In the genomic region with DNA sequence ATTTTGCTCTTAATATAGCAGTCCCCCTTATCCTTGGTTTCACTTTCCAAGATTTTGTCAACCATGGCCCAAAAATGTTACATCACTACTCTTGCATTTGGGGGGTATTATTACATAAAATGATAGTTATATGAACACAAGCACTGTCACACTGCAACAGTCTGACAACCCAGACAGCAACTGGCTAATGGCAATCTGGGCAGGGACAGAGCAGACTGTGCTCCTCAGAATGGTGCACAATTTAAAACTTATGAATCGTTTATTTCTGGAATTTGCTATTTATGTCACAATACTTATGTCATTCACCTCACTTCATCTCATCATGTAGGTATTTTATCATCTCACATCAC, we compare ENCODE assay signal across 20 cellular contexts. TPM values are rescaled to one million over a fixed set of nuclear protein-coding genes. Genes with fewer than 3 reads are reported as not detected.
DNase-seq lines count a peak whose midpoint lies in the region; ATAC-seq, FAIRE-seq and TF ChIP-seq lines count a peak whose summit lies in the region.
"Had no signal": no experiment of that assay in that cellular context is flagged by ENCODE, and none has a peak within 500 bp of the region (broad histone marks: within the 10 kb centered on the region; RNA-seq: fewer than 3 reads in every experiment).

No MANE protein-coding gene starts in this region.

- in situ Hi-C loops in GM23248 (cut with MboI): no loop called here
- in situ Hi-C loops in K562 (cut with MboI): no loop called here

- H4K20me1 ChIP-seq in GM23248 (ENCODE audit: insufficient read depth) (0 out of 2 replicates have a peak, but pooled peaks cover 5% of the 10 kb centered on the region), K562 (replicated peaks; ENCODE audit: control insufficient read depth, insufficient read depth, low read length) (peaks cover 16% of the 10 kb centered on the region)

- TF ChIP-seq RAD21 in K562 (CRISPR knock-in tag; conservative IDR thresholded peaks at IDR 0.05 in 1 of 2, IDR thresholded peaks at IDR 0.05 in 1 of 2): no peak

- peaks cover 13% of the 10 kb centered on the region for H3K4me1 ChIP-seq in GM23248 (ENCODE audit: insufficient read depth)
- peaks cover 20 to 24% of the 10 kb centered on the region in 2 experiments for H3K4me1 ChIP-seq in K562 (replicated peaks in 1 of 2; ENCODE audit: control insufficient read depth in 2 of 2, insufficient read depth in 2 of 2, low read length in 2 of 2)
- H3K4me1 ChIP-seq in trophoblast cell (ENCODE audit: control insufficient read depth in 1 of 2, insufficient read depth in 2 of 2, low read length in 2 of 2): peaks cover 3 to 10% of the 10 kb centered on the region in 2 experiments
- no peaks in the 10 kb centered on the region for H3K4me1 ChIP-seq in right cardiac atrium (ENCODE audit: control insufficient read depth, insufficient read depth, low read length)

- ATAC-seq in K562 (no peak), right cardiac atrium (no peak)
- ATAC-seq: activated T-cell treated with anti-CD3 and anti-CD28 coated beads, Interleukin-2, amount 50 U/mL, for 4 hours had no signal

- no peak overlapping the region for H4K91ac ChIP-seq in trophoblast cell (ENCODE audit: low read depth, low read length)

- TF ChIP-seq EP300 in K562 (IDR thresholded peaks at IDR 0.05; ENCODE audit: low read length): no peak

- peak overlapping the region; percentile 24; the same call in 1 of the 2 replicates for H2AFZ ChIP-seq in GM23248
- peak overlapping the region; percentile 83 for H2AFZ ChIP-seq in K562 (ENCODE audit: low read depth, low read length)
- H2AFZ ChIP-seq in trophoblast cell (ENCODE audit: insufficient read depth, low read length, poor library complexity): no peak overlapping the region

- H3K79me2 ChIP-seq in GM23248 (ENCODE audit: insufficient read depth): peaks cover 25% of the 10 kb centered on the region
- H3K79me2 ChIP-seq in K562 (ENCODE audit: control insufficient read depth, insufficient read depth, low read length): peaks cover 39% of the 10 kb centered on the region
- peaks cover 13% of the 10 kb centered on the region for H3K79me2 ChIP-seq in trophoblast cell (ENCODE audit: control insufficient read depth, insufficient read depth, low read length, poor library complexity)

- no peak overlapping the region for H3K23ac ChIP-seq in trophoblast cell (ENCODE audit: low read length)

- CTCF ChIA-PET in K562 (lab: Yijun Ruan, JAX; ENCODE audit: low intra/inter-chr PET ratio): no interaction called here

- FAIRE-seq in K562 (lab: Jason Lieb, UNC): no peak
- FAIRE-seq: A204.1, H1 had no signal

- H3K79me1 ChIP-seq in trophoblast cell (ENCODE audit: low read length): peaks cover 29% of the 10 kb centered on the region

- no peak overlapping the region for H3K4me3 ChIP-seq in GM23248
- H3K4me3 ChIP-seq in K562: no peak overlapping the region
- H3K4me3 ChIP-seq in trophoblast cell (ENCODE audit: low read depth, low read length): no peak overlapping the region
- H3K4me3 ChIP-seq in right cardiac atrium (ENCODE audit: low read length): no peak overlapping the region
- H3K4me3 ChIP-seq: ovary, SJCRH30, thyroid gland had no signal

- H3K9me1 ChIP-seq in K562 (ENCODE audit: control insufficient read depth, insufficient read depth, low read length): no peaks in the 10 kb centered on the region

- H3K14ac ChIP-seq in trophoblast cell (ENCODE audit: low read length): no peak overlapping the region

- H3K9me3 ChIP-seq in GM23248 (ENCODE audit: low read depth) (no peaks in the 10 kb centered on the region), K562 (replicated peaks; ENCODE audit: control insufficient read depth, insufficient read depth, low read depth, low read length) (no peaks in the 10 kb centered on the region), trophoblast cell (ENCODE audit: insufficient read depth, low read depth, low read length) (peaks cover 2% of the 10 kb centered on the region), right cardiac atrium (ENCODE audit: control insufficient read depth, low read length) (no peaks in the 10 kb centered on the region)
- H3K9me3 ChIP-seq: ovary, SJCRH30, thyroid gland had no signal

- TF ChIP-seq POLR2A in K562 (conservative IDR thresholded peaks at IDR 0.05): no peak

- H3K4ac ChIP-seq in trophoblast cell (ENCODE audit: low read depth, low read length): no peak overlapping the region

- H3F3A ChIP-seq in GM23248 (ENCODE audit: insufficient read depth): no peaks in the 10 kb centered on the region

- H3K4me2 ChIP-seq in GM23248 (ENCODE audit: unreplicated experiment): no peak overlapping the region
- H3K4me2 ChIP-seq in K562 (ENCODE audit: insufficient read depth, low read length): peak overlapping the region; percentile 70
- no peak overlapping the region for H3K4me2 ChIP-seq in trophoblast cell (ENCODE audit: low read length)

- H3K27me3 ChIP-seq in GM23248 (replicated peaks; ENCODE audit: insufficient read depth): no peaks in the 10 kb centered on the region
- no peaks in the 10 kb centered on the region for H3K27me3 ChIP-seq in K562 (ENCODE audit: control insufficient read depth in 2 of 2, insufficient read depth in 2 of 2, low read length in 2 of 2)
- H3K27me3 ChIP-seq in trophoblast cell (ENCODE audit: insufficient read depth, low read length): no peaks in the 10 kb centered on the region
- H3K27me3 ChIP-seq in right cardiac atrium (ENCODE audit: control insufficient read depth, insufficient read depth): no peaks in the 10 kb centered on the region
- H3K27me3 ChIP-seq: ovary, SJCRH30, thyroid gland had no signal

- DNase-seq in SIG-M5 treated with dmso at 0.1 percent for 504 hours (lab: John Stamatoyannopoulos, UW; ENCODE audit: unreplicated experiment) (peak; percentile 24), SIG-M5 (lab: John Stamatoyannopoulos, UW) (no peak), GM23248 (no peak), K562 (ENCODE audit: extremely low read depth in 1 of 4, low spot score in 3 of 4) (no peak), trophoblast cell (peak in 1 of 2 donors; percentile 51), NCI-H345 treated with DMSO at 0.1 percent for 48 hours (lab: John Stamatoyannopoulos, UW; ENCODE audit: unreplicated experiment) (no peak), cerebellum (ENCODE audit: low spot score) (no peak), right cardiac atrium (no peak)
- DNase-seq: activated T-cell treated with anti-CD3 and anti-CD28 coated beads, Interleukin-2, amount 50 U/mL, for 4 hours; NCI-H1417 treated with DMSO at 0.1 percent for 48 hours; NCI-H345; ovary; SJCRH30; stimulated activated CD4-positive, alpha-beta T cell treated with anti-CD3 and anti-CD28 coated beads, Interleukin-4, amount 100 ng/mL, for 24 hours; stimulated activated CD8-positive, alpha-beta memory T cell treated with anti-CD3 and anti-CD28 coated beads, Interleukin-4, amount 100 ng/mL, for 48 hours; T1000; thyroid gland had no signal

- no peak overlapping the region for H2AK5ac ChIP-seq in trophoblast cell (ENCODE audit: low read length)

- H3K9ac ChIP-seq in GM23248 (no peak overlapping the region), K562 (ENCODE audit: insufficient read depth in 1 of 2, low read depth in 2 of 2, low read length in 2 of 2) (peak overlapping the region in 1 of 2 experiments; percentile 11; a peak in 1 of 4 replicates), trophoblast cell (ENCODE audit: low read length) (no peak overlapping the region)
- H3K9ac ChIP-seq: KMS-11 had no signal

- no peak overlapping the region for H4K12ac ChIP-seq in trophoblast cell (ENCODE audit: low read depth, low read length)

- POLR2A ChIA-PET in K562 (lab: Yijun Ruan, JAX): interaction anchor here (1.3 kb wide), 1 partner anchor 18 kb away, joined by 3 read pairs; no protein-coding TSS in a partner anchor

- H2BK12ac ChIP-seq in trophoblast cell (ENCODE audit: low read length): no peak overlapping the region

- no TSS peak for BruUV-seq in K562 (replicated peaks; lab: Mats Ljungman, UMichigan)

- H4K8ac ChIP-seq in trophoblast cell (ENCODE audit: low read depth, low read length): no peak overlapping the region

- H3K36me3 ChIP-seq in GM23248 (ENCODE audit: low read depth) (no peaks in the 10 kb centered on the region), K562 (ENCODE audit: control insufficient read depth, insufficient read depth, low read length) (peaks cover 4% of the 10 kb centered on the region; the same call in 2 of the 3 replicates), trophoblast cell (ENCODE audit: control insufficient read depth in 1 of 2, insufficient read depth in 2 of 2, low read length in 2 of 2) (peaks cover 0 to 3% of the 10 kb centered on the region in 2 experiments)
- H3K36me3 ChIP-seq: ovary, thyroid gland had no signal

- no peak overlapping the region for H3K27ac ChIP-seq in GM23248
- H3K27ac ChIP-seq in K562 (ENCODE audit: extremely low read depth, low read depth, low read length): no peak overlapping the region
- no peak overlapping the region for H3K27ac ChIP-seq in trophoblast cell (ENCODE audit: low read depth, low read length)
- no peak overlapping the region for H3K27ac ChIP-seq in right cardiac atrium (ENCODE audit: low read length)
- H3K27ac ChIP-seq: KMS-11, SJCRH30, thyroid gland had no signal

- no peak for TF ChIP-seq CTCF in K562 (IDR thresholded peaks at IDR 0.05 in 2 of 3, conservative IDR thresholded peaks at IDR 0.05 in 1 of 3; ENCODE audit: insufficient read depth in 2 of 3, low read depth in 1 of 3, low read length in 3 of 3)

- 3 to 18% methylated on average over 1 of the region's 1 CpG for WGBS in GM23248 (ENCODE audit: low coverage in 1 of 2, low lambda C conversion rate in 2 of 2, missing lambda C conversion rate in 2 of 2), 2 experiments
- 55% methylated on average over 1 of the region's 1 CpG for WGBS in K562 (ENCODE audit: insufficient coverage, low coverage, missing lambda C conversion rate)
- WGBS in trophoblast cell (ENCODE audit: extremely low coverage, insufficient coverage, insufficient read length): no CpG with 5 or more reads among the region's 1 CpG
- 36% methylated on average over 1 of the region's 1 CpG for WGBS in right cardiac atrium

- H3K18ac ChIP-seq in trophoblast cell (ENCODE audit: low read length): no peak overlapping the region

- H2BK120ac ChIP-seq in trophoblast cell (ENCODE audit: insufficient read depth, low read length, poor library complexity): peak overlapping the region; percentile 46

- intact Hi-C loops in K562 (cut with micrococcal nuclease): loop anchor here (2.0 to 10.0 kb wide), 9 partner anchors 114 to 796 kb away; a partner anchor contains a TSS
- intact Hi-C loops in right cardiac atrium (cut with DNase I): loop anchor here in 2 of 4 donors (5.0 to 10.0 kb wide), 3 partner anchors 162 to 356 kb away; a partner anchor contains a TSS

- no peaks in the 10 kb centered on the region for H3K9me2 ChIP-seq in GM23248 (ENCODE audit: insufficient read depth)

- no peak overlapping the region for H2BK5ac ChIP-seq in trophoblast cell (ENCODE audit: low read depth, low read length, poor library complexity)

RNA-seq across cellular contexts. Expression of a gene that starts 2.1 kb away (rescaled TPM):
- total RNA-seq in GM23248 (2014; rRNA removed; shearing (Covaris generic)): 52.0 and 63.5 TPM in 2 replicates
- polyA plus RNA-seq in GM23248 (2016; fragmentation: Nextera tagmentation; extraction: Ambion mirVana) (47.9 and 51.4 TPM in 2 replicates), K562 (2011; rRNA removed) (126 and 128 TPM in 2 replicates), K562 (2014; fragmentation: Illumina TruSeq; extraction: Trizol) (62.7 and 68.0 TPM in 2 replicates), K562 (2014; fragmentation: Nextera tagmentation; extraction: Ambion mirVana) (10 to 100 TPM; 30.6 to 77.7 TPM), K562 (2014; rRNA removed) (57.4 and 61.2 TPM in 2 replicates), right cardiac atrium (18.8 TPM)
- 173 and 433 TPM in 2 replicates for total RNA-seq in K562 (2011; cell fraction: chromatin; rRNA removed; ENCODE audit: low replicate concordance)
- 69.9 and 88.0 TPM in 2 replicates for total RNA-seq in K562 (2011; cell fraction: nucleolus; rRNA removed)
- 156 and 175 TPM in 2 replicates for total RNA-seq in K562 (2011; cell fraction: nucleoplasm; rRNA removed)
- total RNA-seq in K562 (2014; rRNA removed) (50.1 and 55.0 TPM in 2 replicates), K562 (2014; rRNA removed; fragmentation: Illumina TruSeq; extraction: Trizol) (98.4 and 106 TPM in 2 replicates), K562 (2015; rRNA removed; fragmentation: Illumina TruSeq; extraction: Trizol) (77.7 and 79.5 TPM in 2 replicates), K562 (2021) (83.1 and 83.2 TPM in 2 replicates), cerebellum (191 TPM), right cardiac atrium (10 to 100 TPM; 36.7 to 37.4 (median 37.1) TPM)
- 19.6 and 49.4 TPM in 2 replicates for polyA plus RNA-seq in K562 (2011; cell fraction: cytosol; rRNA removed)
- polyA plus RNA-seq in K562 (2011; cell fraction: nucleus; rRNA removed): 310 and 362 TPM in 2 replicates
- 30.0 and 50.2 TPM in 2 replicates for polyA plus RNA-seq in K562 (2012)
- 163 and 190 TPM in 2 replicates for polyA minus RNA-seq in K562 (2011; rRNA and poly(A)+ RNA removed)
- polyA minus RNA-seq in K562 (2011; cell fraction: cytosol; rRNA and poly(A)+ RNA removed): 32.6 and 42.3 TPM in 2 replicates
- polyA minus RNA-seq in K562 (2011; cell fraction: nucleus; rRNA and poly(A)+ RNA removed): 289 and 483 TPM in 2 replicates
- 195 and 204 TPM in 2 replicates for polyA plus RNA-seq in trophoblast cell (2013)
